Comparison of ENCODE assay signal across 1 cellular context in the genomic region with DNA sequence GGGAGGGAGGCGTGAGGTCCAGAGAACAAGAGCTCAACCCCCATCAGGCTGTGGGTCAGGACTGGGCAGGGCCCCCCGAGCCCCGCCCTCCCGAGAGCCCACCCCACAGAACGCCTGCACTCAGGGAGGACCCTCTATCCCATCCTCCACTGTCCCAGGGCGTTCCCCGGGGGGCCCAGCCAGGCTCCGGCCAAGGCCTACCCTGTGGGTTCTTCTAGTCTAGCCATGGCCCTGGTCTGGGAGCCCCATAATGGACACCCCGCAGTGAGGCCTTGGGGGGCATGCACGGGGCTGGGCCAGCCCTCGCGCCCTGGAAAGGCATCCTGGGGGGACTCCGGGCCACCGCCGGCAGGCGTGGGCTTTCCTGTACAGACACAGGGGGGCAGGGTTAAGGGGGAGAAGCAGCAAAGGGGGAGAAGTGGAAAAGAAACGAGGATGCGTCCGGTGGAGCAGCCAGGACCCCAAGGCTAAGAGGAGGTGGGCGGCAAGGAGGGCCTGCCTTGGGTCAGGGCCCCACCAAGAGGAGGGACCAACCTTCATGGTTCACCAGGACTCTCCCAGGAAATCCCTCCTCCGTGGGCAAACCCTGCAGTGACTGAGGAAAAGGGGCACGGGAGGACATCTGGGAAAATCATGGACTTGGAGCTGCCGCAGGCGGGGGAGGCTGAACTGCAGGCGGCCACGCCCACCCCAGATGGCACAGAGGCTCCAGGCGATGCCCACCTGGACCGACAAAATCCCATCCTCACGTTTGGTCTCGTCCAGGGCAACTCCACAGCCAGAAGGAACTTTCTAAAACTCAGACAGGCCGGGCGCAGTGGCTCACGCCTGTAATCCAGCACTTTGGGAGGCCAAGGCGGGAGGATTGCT.
TF ChIP-seq lines count a peak whose summit lies in the region.

No MANE protein-coding gene starts in this region.

TF ChIP-seq in HepG2, 621 proteins besides CTCF, POLR2A, EP300 and RAD21:
- TF ChIP-seq, protein P1, sequence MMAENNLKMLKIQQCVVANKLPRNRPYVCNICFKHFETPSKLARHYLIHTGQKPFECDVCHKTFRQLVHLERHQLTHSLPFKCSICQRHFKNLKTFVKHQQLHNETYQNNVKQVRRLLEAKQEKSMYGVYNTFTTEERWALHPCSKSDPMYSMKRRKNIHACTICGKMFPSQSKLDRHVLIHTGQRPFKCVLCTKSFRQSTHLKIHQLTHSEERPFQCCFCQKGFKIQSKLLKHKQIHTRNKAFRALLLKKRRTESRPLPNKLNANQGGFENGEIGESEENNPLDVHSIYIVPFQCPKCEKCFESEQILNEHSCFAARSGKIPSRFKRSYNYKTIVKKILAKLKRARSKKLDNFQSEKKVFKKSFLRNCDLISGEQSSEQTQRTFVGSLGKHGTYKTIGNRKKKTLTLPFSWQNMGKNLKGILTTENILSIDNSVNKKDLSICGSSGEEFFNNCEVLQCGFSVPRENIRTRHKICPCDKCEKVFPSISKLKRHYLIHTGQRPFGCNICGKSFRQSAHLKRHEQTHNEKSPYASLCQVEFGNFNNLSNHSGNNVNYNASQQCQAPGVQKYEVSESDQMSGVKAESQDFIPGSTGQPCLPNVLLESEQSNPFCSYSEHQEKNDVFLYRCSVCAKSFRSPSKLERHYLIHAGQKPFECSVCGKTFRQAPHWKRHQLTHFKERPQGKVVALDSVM (CRISPR knock-in tag; IDR thresholded peaks at IDR 0.05): peak; percentile 28; the same call in 1 of the 2 replicates
- TF ChIP-seq RFXANK (CRISPR knock-in tag; IDR thresholded peaks at IDR 0.05): no peak
